8 cellular contexts compared by ENCODE assay signal in genomic region chr1:67853704-67854103, GRCh38. TPM values are rescaled to one million over a fixed set of nuclear protein-coding genes. Genes with fewer than 3 reads are reported as not detected.
DNase-seq lines count a peak whose midpoint lies in the region; ATAC-seq and TF ChIP-seq lines count a peak whose summit lies in the region.

No MANE protein-coding gene starts in this region.

- no peaks in the 10 kb centered on the region for H3K4me1 Mint-ChIP-seq in CD4-positive, alpha-beta T cell (ENCODE audit: low read depth)

- CTCF ChIA-PET in CD4-positive, alpha-beta T cell (lab: Charles Lee), result no interaction called here

- DNase-seq in DMS114 treated with DMSO at 0.1 percent for 48 hours (lab: John Stamatoyannopoulos, UW; ENCODE audit: unreplicated experiment) (peak; percentile 36), NCI-H748 (lab: John Stamatoyannopoulos, UW; ENCODE audit: unreplicated experiment) (peak; percentile 97), breast epithelium (ENCODE audit: low spot score in 2 of 2) (peak in 1 of 2 donors; percentile 52), left colon (peak in 1 of 2 donors; percentile 62), upper lobe of right lung (peak; percentile 76), GM19240 (ENCODE audit: insufficient read length, low spot score) (no peak)
- no peak for DNase-seq in CD4-positive, alpha-beta T cell

- ATAC-seq in HG03342 (IDR thresholded peaks at IDR 0.05; ENCODE audit: unreplicated experiment) (peak; percentile 53), left colon (peak; percentile 64), upper lobe of right lung (peak; percentile 79)
- ATAC-seq in CD4-positive, alpha-beta T cell (ENCODE audit: poor library complexity), result no peak

- H3K27me3 ChIP-seq in breast epithelium, result no peaks in the 10 kb centered on the region
- no peaks in the 10 kb centered on the region for H3K27me3 ChIP-seq in upper lobe of right lung
- H3K27me3 ChIP-seq in CD4-positive, alpha-beta T cell (ENCODE audit: control insufficient read depth, insufficient read depth, low read length), result peaks cover 17% of the 10 kb centered on the region

- peaks cover 41% of the 10 kb centered on the region for H3K27me3 Mint-ChIP-seq in CD4-positive, alpha-beta T cell

- no peaks in the 10 kb centered on the region for H3K9me3 Mint-ChIP-seq in CD4-positive, alpha-beta T cell

- H3K9me3 ChIP-seq in breast epithelium (no peaks in the 10 kb centered on the region), upper lobe of right lung (no peaks in the 10 kb centered on the region)
- H3K9me3 ChIP-seq in CD4-positive, alpha-beta T cell (ENCODE audit: control insufficient read depth, low read length), result no peaks in the 10 kb centered on the region

- no peak overlapping the region for H3K27ac Mint-ChIP-seq in CD4-positive, alpha-beta T cell

- TF ChIP-seq CTCF in breast epithelium (IDR thresholded peaks at IDR 0.05) (peak in 2 of 3 donors; percentile 43 to 49), upper lobe of right lung (IDR thresholded peaks at IDR 0.05) (peak; percentile 65)
- TF ChIP-seq CTCF in CD4-positive, alpha-beta T cell (IDR thresholded peaks at IDR 0.05), result no peak

- POLR2A ChIA-PET in CD4-positive, alpha-beta T cell (lab: Charles Lee), result no interaction called here

- intact Hi-C loops in breast epithelium (cut with DNase I; ENCODE audit: low total_unique reads) (no loop called here), left colon (cut with DNase I, micrococcal nuclease) (loop anchor here in 1 of 2 donors (5.0 to 10.0 kb wide), 2 partner anchors 259 to 491 kb away; no protein-coding TSS in a partner anchor), upper lobe of right lung (cut with DNase I) (loop anchor here (10.0 kb wide), 1 partner anchor 261 kb away; no protein-coding TSS in a partner anchor)
- intact Hi-C loops in CD4-positive, alpha-beta T cell (cut with DNase I, micrococcal nuclease), result no loop called here

- no peaks in the 10 kb centered on the region for H3K36me3 ChIP-seq in breast epithelium
- H3K36me3 ChIP-seq in upper lobe of right lung, result no peaks in the 10 kb centered on the region

- H3K4me1 ChIP-seq in breast epithelium (no peaks in the 10 kb centered on the region), upper lobe of right lung (peaks cover 7% of the 10 kb centered on the region)

- no peak overlapping the region for H3K4me3 Mint-ChIP-seq in CD4-positive, alpha-beta T cell

- no peak overlapping the region for H3K4me3 ChIP-seq in breast epithelium
- no peak overlapping the region for H3K4me3 ChIP-seq in upper lobe of right lung

- H3K36me3 Mint-ChIP-seq in CD4-positive, alpha-beta T cell (ENCODE audit: low read depth), result no peaks in the 10 kb centered on the region

- TF ChIP-seq POLR2A in breast epithelium (IDR thresholded peaks at IDR 0.05), result no peak

- H3K27ac ChIP-seq in breast epithelium (no peak overlapping the region), upper lobe of right lung (no peak overlapping the region)
- H3K27ac ChIP-seq in CD4-positive, alpha-beta T cell (ENCODE audit: low read depth, low read length), result no peak overlapping the region

RNA-seq across cellular contexts. Expression of gene GNG12, which starts 20.4 kb away (rescaled TPM):
- total RNA-seq in breast epithelium, result 100 to 1,000 TPM in 1 of 3 donors, 10 to 100 TPM in 2; 82.1 to 100 (median 87.5) TPM
- total RNA-seq in left colon, result 100 to 1,000 TPM; 146 to 162 TPM
- total RNA-seq in upper lobe of right lung, result 59.8 TPM
- not detected for total RNA-seq in CD4-positive, alpha-beta T cell

Comparison
In these comparisons a context has a peak if more than half of its experiments do, and no peak if none do; other contexts are left out.
1. DNase-seq: peak in DMS114 treated with DMSO at 0.1 percent for 48 hours (single experiment), NCI-H748 (single experiment) and upper lobe of right lung (single experiment); none in GM19240 (single experiment) and CD4-positive, alpha-beta T cell (0 of 10).
2. RNA of gene GNG12, which starts 20.4 kb away (total RNA-seq): 146 to 162 TPM in left colon, 82.1 to 100 TPM in breast epithelium and 59.8 TPM in upper lobe of right lung (single experiment); not detected in CD4-positive, alpha-beta T cell; every median in the first group is over 10 times any median in the second.